34 cellular contexts compared by ENCODE assay signal in genomic region chr2:155871940-155872339, GRCh38.
"Had no signal": no experiment of that assay in that cellular context is flagged by ENCODE, and none has a peak within 500 bp of the region (broad histone marks: within the 10 kb centered on the region; RNA-seq: fewer than 3 reads in every experiment).

No MANE protein-coding gene starts in this region.

- H3K27ac ChIP-seq: KMS-11 had no signal

- H3K4me2 ChIP-seq: KMS-11 had no signal

- H3K4me3 ChIP-seq: MG63 had no signal

- H3K9ac ChIP-seq: KMS-11 had no signal

- H3K36me3 ChIP-seq: MG63 had no signal

- H3K9me3 ChIP-seq: MG63 had no signal

- H3K27me3 ChIP-seq: MG63 had no signal

- DNase-seq: Karpas-422, Kasumi-1, KG1, MG63, MM.1S, MV-4-11, NCI-H1048, NCI-H1092, NCI-H1092 treated with DMSO at 0.1 percent for 48 hours, NCI-H1105, NCI-H1105 treated with DMSO at 0.1 percent for 48 hours, NCI-H1417, NCI-H1417 treated with DMSO at 0.1 percent for 48 hours, NCI-H1436, NCI-H1436 treated with DMSO at 0.1 percent for 48 hours, NCI-H146, NCI-H1694, NCI-H1694 treated with DMSO at 0.1 percent for 48 hours, NCI-H187, NCI-H187 treated with DMSO at 0.1 percent for 48 hours, NCI-H1930, NCI-H2029, NCI-H2029 treated with DMSO at 0.1 percent for 48 hours, NCI-H2081, NCI-H2081 treated with DMSO at 0.1 percent for 48 hours, NCI-H2107, NCI-H2171, NCI-H2171 treated with DMSO at 0.1 percent for 48 hours, NCI-H2227 treated with DMSO at 0.1 percent for 48 hours, NCI-H345, NCI-H446, NCI-H446 treated with DMSO at 0.1 percent for 48 hours, NCI-H510A had no signal
